In the genomic region with DNA sequence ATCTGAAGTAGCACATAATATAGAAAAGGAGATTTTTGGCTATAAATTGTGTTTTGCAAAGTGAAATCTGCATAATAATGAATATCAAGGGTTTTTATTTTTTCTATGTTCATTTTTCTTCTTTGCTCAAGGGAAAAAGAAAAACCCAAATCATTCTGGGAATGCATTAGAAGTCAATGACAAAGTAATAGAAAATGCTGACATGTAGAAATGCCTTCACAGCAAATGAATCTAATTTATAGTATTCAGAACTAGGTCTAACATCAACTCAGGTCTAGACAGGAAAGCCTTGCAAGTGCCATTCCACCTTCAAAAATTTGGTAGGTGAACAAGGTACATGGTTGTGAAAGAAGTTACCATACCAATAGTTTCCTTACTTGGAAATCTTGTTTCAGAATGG, we compare ENCODE assay signal across 9 cellular contexts.
"Had no signal": no experiment of that assay in that cellular context is flagged by ENCODE, and none has a peak within 500 bp of the region (broad histone marks: within the 10 kb centered on the region; RNA-seq: fewer than 3 reads in every experiment).

No MANE protein-coding gene starts in this region.

- ATAC-seq: GM23338 had no signal

- H3K4me3 ChIP-seq: GM23338 had no signal

- H2AFZ ChIP-seq: GM23338 had no signal

- H3K27ac ChIP-seq: KMS-11 had no signal

- FAIRE-seq: H1, H54, HTR-8/SVneo had no signal

- DNase-seq: H9, HCEC 1CT, Karpas-422, KBM-7 had no signal

- H3K4me2 ChIP-seq: GM23338, KMS-11 had no signal

- H3K9ac ChIP-seq: KMS-11 had no signal
